In genomic region chr3:148879256-148879655, GRCh38 we compare ENCODE assay signal across 37 cellular contexts. TPM values are rescaled to one million over a fixed set of nuclear protein-coding genes. Genes with fewer than 3 reads are reported as not detected.
"Had no signal": no experiment of that assay in that cellular context is flagged by ENCODE, and none has a peak within 500 bp of the region (broad histone marks: within the 10 kb centered on the region; RNA-seq: fewer than 3 reads in every experiment).

No MANE protein-coding gene starts in this region.

- ATAC-seq: activated CD8-positive, alpha-beta T cell treated with anti-CD3 and anti-CD28 coated beads for 36 hours; body of pancreas; Right ventricle myocardium inferior had no signal

- H3K4me3 Mint-ChIP-seq: activated CD4-positive, alpha-beta T cell treated with anti-CD3 and anti-CD28 coated beads, Interleukin-2, amount 10 ng/mL, durations not matched to agents 24 days and 14 days; activated CD8-positive, alpha-beta T cell treated with anti-CD3 and anti-CD28 coated beads for 36 hours; activated naive CD4-positive, alpha-beta T cell treated with anti-CD3 and anti-CD28 coated beads, Interleukin-2, amount 50 U/mL, for 24 hours; T-helper 1 cell treated with Interleukin-12 subunit alpha and Interleukin-12 subunit beta and Interleukin-4 antibody, amounts not matched to agents 30 μg/mL and 1 μg/mL, for 36 hours; T-helper 2 cell treated with Interferon-gamma antibody and Interleukin-4, amounts not matched to agents 5 μg/mL and 100 μg/mL, for 36 hours had no signal

- H3K27ac Mint-ChIP-seq: activated CD4-positive, alpha-beta T cell treated with anti-CD3 and anti-CD28 coated beads, Interleukin-2, amount 10 ng/mL, durations not matched to agents 24 days and 14 days; activated CD8-positive, alpha-beta T cell treated with anti-CD3 and anti-CD28 coated beads for 36 hours; activated naive CD4-positive, alpha-beta T cell treated with anti-CD3 and anti-CD28 coated beads, Interleukin-2, amount 50 U/mL, for 24 hours; activated T-helper 2 cell treated with anti-CD3 and anti-CD28 coated beads, Interferon-gamma antibody, Interleukin-2, Interleukin-4, amounts not matched to agents 10 μg/mL and 5 μg/mL and 100 μg/mL, durations not matched to agents 14 hours and 24 hours and 36 hours; T-helper 1 cell treated with Interleukin-12 subunit alpha and Interleukin-12 subunit beta and Interleukin-4 antibody, amounts not matched to agents 30 μg/mL and 1 μg/mL, for 36 hours; T-helper 2 cell treated with Interferon-gamma antibody and Interleukin-4, amounts not matched to agents 5 μg/mL and 100 μg/mL, for 36 hours had no signal

- H3K36me3 ChIP-seq: adrenal gland, breast epithelium, SJCRH30 had no signal

- H3K9me3 Mint-ChIP-seq: activated CD4-positive, alpha-beta T cell treated with anti-CD3 and anti-CD28 coated beads, Interleukin-2, amount 10 ng/mL, durations not matched to agents 24 days and 14 days; activated CD8-positive, alpha-beta T cell treated with anti-CD3 and anti-CD28 coated beads for 36 hours; activated naive CD4-positive, alpha-beta T cell treated with anti-CD3 and anti-CD28 coated beads, Interleukin-2, amount 50 U/mL, for 24 hours; activated T-helper 2 cell treated with anti-CD3 and anti-CD28 coated beads, Interferon-gamma antibody, Interleukin-2, Interleukin-4, amounts not matched to agents 10 μg/mL and 5 μg/mL and 100 μg/mL, durations not matched to agents 14 hours and 24 hours and 36 hours; T-helper 1 cell treated with Interleukin-12 subunit alpha and Interleukin-12 subunit beta and Interleukin-4 antibody, amounts not matched to agents 30 μg/mL and 1 μg/mL, for 36 hours; T-helper 2 cell treated with Interferon-gamma antibody and Interleukin-4, amounts not matched to agents 5 μg/mL and 100 μg/mL, for 36 hours had no signal

- H3K4me1 Mint-ChIP-seq: activated CD4-positive, alpha-beta T cell treated with anti-CD3 and anti-CD28 coated beads, Interleukin-2, amount 10 ng/mL, durations not matched to agents 24 days and 14 days; activated naive CD4-positive, alpha-beta T cell treated with anti-CD3 and anti-CD28 coated beads, Interleukin-2, amount 50 U/mL, for 24 hours had no signal

- H2AFZ ChIP-seq: PC-9 had no signal

- H3K4me3 ChIP-seq: adrenal gland, body of pancreas, breast epithelium, PC-9, SJCRH30, SK-N-MC had no signal

- H3K9me3 ChIP-seq: adrenal gland, body of pancreas, breast epithelium, SJCRH30 had no signal

- H3K4me2 ChIP-seq: PC-9 had no signal

- H3K4me1 ChIP-seq: adrenal gland, breast epithelium had no signal

- H3K27ac ChIP-seq: adrenal gland, body of pancreas, breast epithelium, PC-9, RWPE1, SJCRH30, SK-N-MC had no signal

- H3K36me3 Mint-ChIP-seq: activated naive CD4-positive, alpha-beta T cell treated with anti-CD3 and anti-CD28 coated beads, Interleukin-2, amount 50 U/mL, for 24 hours had no signal

- DNase-seq: activated CD4-positive, alpha-beta T cell treated with anti-CD3 and anti-CD28 coated beads, Interleukin-2, amount 10 ng/mL, durations not matched to agents 24 days and 14 days; activated CD4-positive, alpha-beta T cell treated with anti-CD3 and anti-CD28 coated beads, Interleukin-2, amount 50 U/mL, for 4 hours; activated CD8-positive, alpha-beta T cell treated with anti-CD3 and anti-CD28 coated beads for 36 hours; activated gamma-delta T cell; activated naive CD4-positive, alpha-beta T cell treated with Interleukin-2 at 50 U/mL for 16 hours; activated T-cell treated with anti-CD3 and anti-CD28 coated beads, Interleukin-2, amount 50 U/mL, for 1 hour; adrenal gland; body of pancreas; KG1; NCI-H1092 treated with DMSO at 0.1 percent for 48 hours; NCI-H1436; NCI-H1694; NCI-H1930; NCI-H2107; NCI-H226; NCI-H446 treated with DMSO at 0.1 percent for 48 hours; NCI-H526; NCI-H748 treated with DMSO at 0.1 percent for 48 hours; NK-92 treated with Interleukin-12 subunit alpha and Interleukin-12 subunit beta, amount 100 ng/mL, for 24 hours; PC-9; SJCRH30 had no signal

- FAIRE-seq: astrocyte, RCC 7860, TTC549 had no signal

- H3K27me3 ChIP-seq: adrenal gland, body of pancreas, breast epithelium, SJCRH30 had no signal

RNA-seq across cellular contexts. Expression of gene CPA3, which starts 14.2 kb away (rescaled TPM):
- total RNA-seq: activated CD4-positive, alpha-beta T cell treated with anti-CD3 and anti-CD28 coated beads, Interleukin-2, amount 10 ng/mL, durations not matched to agents 24 days and 14 days; activated CD8-positive, alpha-beta memory T cell treated with anti-CD3 and anti-CD28 coated beads for 36 hours; activated CD8-positive, alpha-beta T cell treated with anti-CD3 and anti-CD28 coated beads for 36 hours; activated T-helper 2 cell treated with anti-CD3 and anti-CD28 coated beads, Interferon-gamma antibody, Interleukin-2, Interleukin-4, amounts not matched to agents 10 μg/mL and 5 μg/mL and 100 μg/mL, durations not matched to agents 14 hours and 24 hours and 36 hours; astrocyte; OCI-LY7; PC-9; SJCRH30 had no signal

RNA-seq across cellular contexts. Expression of gene CPB1, which starts 51.6 kb away (rescaled TPM):
- total RNA-seq: activated CD4-positive, alpha-beta T cell treated with anti-CD3 and anti-CD28 coated beads, Interleukin-2, amount 10 ng/mL, durations not matched to agents 24 days and 14 days; activated CD8-positive, alpha-beta memory T cell treated with anti-CD3 and anti-CD28 coated beads for 36 hours; activated CD8-positive, alpha-beta T cell treated with anti-CD3 and anti-CD28 coated beads for 36 hours; activated T-helper 2 cell treated with anti-CD3 and anti-CD28 coated beads, Interferon-gamma antibody, Interleukin-2, Interleukin-4, amounts not matched to agents 10 μg/mL and 5 μg/mL and 100 μg/mL, durations not matched to agents 14 hours and 24 hours and 36 hours; astrocyte; cardiac septum; LHCN-M2; M059J; OCI-LY7; PC-9; Right ventricle myocardium inferior; SJCRH30 had no signal
